10 cellular contexts compared by ENCODE assay signal in the genomic region with DNA sequence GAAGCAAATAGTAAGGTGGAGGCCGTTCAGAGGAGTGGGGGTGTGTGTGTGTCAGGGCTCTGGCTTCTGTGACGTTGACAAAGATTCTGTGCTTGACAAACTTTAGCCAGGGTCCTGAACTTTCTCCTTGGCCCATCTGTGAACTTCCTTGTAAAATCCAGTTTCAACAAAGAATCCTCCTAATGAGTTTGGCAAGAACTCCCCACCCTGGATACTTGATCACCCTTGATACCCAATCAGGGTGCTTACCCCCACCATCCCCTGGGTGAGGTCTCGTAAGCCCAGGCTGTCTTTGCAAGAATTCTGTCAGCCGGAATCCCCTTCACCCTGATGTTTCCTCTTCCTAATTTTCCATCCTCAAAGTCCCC. TPM values are rescaled to one million over a fixed set of nuclear protein-coding genes. Genes with fewer than 3 reads are reported as not detected.
DNase-seq lines count a peak whose midpoint lies in the region; ATAC-seq and TF ChIP-seq lines count a peak whose summit lies in the region.
"Had no signal": no experiment of that assay in that cellular context is flagged by ENCODE, and none has a peak within 500 bp of the region (broad histone marks: within the 10 kb centered on the region; RNA-seq: fewer than 3 reads in every experiment).

No MANE protein-coding gene starts in this region.

- H3K27me3 Mint-ChIP-seq in natural killer cell (ENCODE audit: low read depth in 2 of 2): peaks cover 0 to 3% of the 10 kb centered on the region in 2 donors

- no peaks in the 10 kb centered on the region for H3K27me3 ChIP-seq in left ventricle myocardium inferior (ENCODE audit: low read depth)
- no peaks in the 10 kb centered on the region for H3K27me3 ChIP-seq in adrenal gland
- no peaks in the 10 kb centered on the region for H3K27me3 ChIP-seq in uterus

- no peak for DNase-seq in left ventricle myocardium inferior
- DNase-seq in left ventricle myocardium superior: no peak
- DNase-seq in adrenal gland: peak in 4 of 7 donors; percentile 34 to 64 (median 42)
- no peak for DNase-seq in natural killer cell
- DNase-seq in uterus: peak; percentile 14 to 15
- DNase-seq in GM20000 (ENCODE audit: low spot score): no peak
- DNase-seq in DMS114 treated with DMSO at 0.1 percent for 48 hours (lab: John Stamatoyannopoulos, UW; ENCODE audit: unreplicated experiment): no peak
- DNase-seq in GM19238 (ENCODE audit: insufficient read length, low spot score): no peak
- DNase-seq: NCI-H1436 had no signal

- H3K4me3 Mint-ChIP-seq in natural killer cell: no peak overlapping the region
- H3K4me3 Mint-ChIP-seq: GM23338 had no signal

- ATAC-seq in left ventricle myocardium superior (no peak), natural killer cell (no peak)
- ATAC-seq: GM23338 had no signal

- whole genome bisulfite sequencing in adrenal gland, 4 donors: 17 to 20% (median 19%) methylated on average over 4 of the region's 4 CpGs

- H3K9me3 ChIP-seq in left ventricle myocardium inferior (replicated peaks) (peaks cover 12% of the 10 kb centered on the region), adrenal gland (replicated peaks in 1 of 3) (peaks cover 0 to 4% (median 0%) of the 10 kb centered on the region in 3 donors), uterus (peaks cover 0 to 5% of the 10 kb centered on the region in 2 donors)

- H3K27ac Mint-ChIP-seq in natural killer cell: peak overlapping the region; percentile 91 to 92
- H3K27ac Mint-ChIP-seq: GM23338 had no signal

- H3K36me3 ChIP-seq in left ventricle myocardium inferior (no peaks in the 10 kb centered on the region), adrenal gland (replicated peaks in 1 of 2) (no peaks in the 10 kb centered on the region), uterus (no peaks in the 10 kb centered on the region)

- no peak overlapping the region for H3K4me3 ChIP-seq in left ventricle myocardium inferior
- H3K4me3 ChIP-seq in adrenal gland: no peak overlapping the region
- no peak overlapping the region for H3K4me3 ChIP-seq in uterus
- H3K4me3 ChIP-seq: GM23338 had no signal

- peak overlapping the region; percentile 97 for H3K27ac ChIP-seq in left ventricle myocardium inferior (replicated peaks)
- H3K27ac ChIP-seq in adrenal gland: peak overlapping the region in 4 of 5 donors; percentile 26 to 98 (median 92)
- H3K27ac ChIP-seq in uterus: peak overlapping the region; percentile 63 to 98

- H3K4me1 Mint-ChIP-seq in natural killer cell: peaks cover 22 to 41% of the 10 kb centered on the region in 2 donors

- intact Hi-C loops in left ventricle myocardium inferior (cut with micrococcal nuclease): no loop called here
- intact Hi-C loops in left ventricle myocardium superior (cut with micrococcal nuclease): no loop called here
- intact Hi-C loops in adrenal gland (cut with DNase I): no loop called here
- intact Hi-C loops in natural killer cell (cut with micrococcal nuclease): no loop called here
- intact Hi-C loops in uterus (cut with DNase I; ENCODE audit: low total_unique reads): no loop called here

- TF ChIP-seq POLR2A in adrenal gland (IDR thresholded peaks at IDR 0.05) (no peak), uterus (IDR thresholded peaks at IDR 0.05) (no peak)

- H3K9me3 Mint-ChIP-seq in natural killer cell: no peaks in the 10 kb centered on the region
- H3K9me3 Mint-ChIP-seq: GM23338 had no signal

- H3K4me1 ChIP-seq in left ventricle myocardium inferior (peaks cover 49% of the 10 kb centered on the region), adrenal gland (replicated peaks in 1 of 2) (peaks cover 30 to 41% of the 10 kb centered on the region in 2 donors), uterus (peaks cover 0 to 11% of the 10 kb centered on the region in 2 donors)

- no peak for TF ChIP-seq CTCF in left ventricle myocardium inferior (IDR thresholded peaks at IDR 0.05; ENCODE audit: borderline replicate concordance)
- TF ChIP-seq CTCF in adrenal gland (IDR thresholded peaks at IDR 0.05): no peak
- TF ChIP-seq CTCF in natural killer cell (IDR thresholded peaks at IDR 0.05): no peak
- no peak for TF ChIP-seq CTCF in uterus (IDR thresholded peaks at IDR 0.05)
- TF ChIP-seq CTCF in GM20000 (IDR thresholded peaks at IDR 0.05; ENCODE audit: extremely low read depth, missing control alignments): no peak

- no peaks in the 10 kb centered on the region for H3K36me3 Mint-ChIP-seq in natural killer cell

RNA-seq across cellular contexts. Expression of a gene that starts 3.0 kb away (rescaled TPM):
- total RNA-seq in left ventricle myocardium inferior: 35.8 TPM
- total RNA-seq in left ventricle myocardium superior: 22.4 TPM
- total RNA-seq in adrenal gland: 10 to 100 TPM; 29.7 to 75.0 (median 39.2) TPM
- 10 to 100 TPM; 10.7 to 69.1 (median 68.4) TPM for polyA plus RNA-seq in adrenal gland
- total RNA-seq in natural killer cell: 10 to 100 TPM; 30.7 to 49.1 (median 42.6) TPM
- 10 to 100 TPM; 23.7 to 71.4 (median 40.9) TPM for total RNA-seq in uterus

RNA-seq across cellular contexts. Expression of a gene that starts 34.6 kb away (rescaled TPM):
- total RNA-seq in left ventricle myocardium inferior (0.60 TPM), left ventricle myocardium superior (0.87 TPM), adrenal gland (1 to 10 TPM; 1.4 to 4.9 (median 3.3) TPM), natural killer cell (1 to 10 TPM; 1.2 to 2.1 (median 1.8) TPM), uterus (10 to 100 TPM in 3 of 4 donors, 1 to 10 TPM in 1; 9.3 to 52.7 (median 14.7) TPM)
- polyA plus RNA-seq in adrenal gland: 1 to 10 TPM in 2 of 3 donors, under 1 TPM in 1; 0.60 to 1.7 (median 1.1) TPM

RNA-seq across cellular contexts. Expression of a gene that starts 41.0 kb away (rescaled TPM):
- 53.7 TPM for total RNA-seq in left ventricle myocardium inferior
- 46.8 TPM for total RNA-seq in left ventricle myocardium superior
- total RNA-seq in adrenal gland: 100 to 1,000 TPM; 122 to 339 (median 181) TPM
- 100 to 1,000 TPM in 2 of 3 donors, 10 to 100 TPM in 1; 31.1 to 135 (median 101) TPM for polyA plus RNA-seq in adrenal gland
- 100 to 1,000 TPM in 1 of 3 donors, 10 to 100 TPM in 2; 87.3 to 121 (median 93.8) TPM for total RNA-seq in natural killer cell
- total RNA-seq in uterus: 10 to 100 TPM; 20.6 to 87.4 (median 44.2) TPM

Comparison
In these comparisons a context has a peak if more than half of its experiments do, and no peak if none do; other contexts are left out.
1. DNase-seq: peak in adrenal gland (4 of 7) and uterus (2 of 2); none in left ventricle myocardium inferior (single experiment), left ventricle myocardium superior (single experiment), natural killer cell (single experiment), GM20000 (single experiment), DMS114 treated with DMSO at 0.1 percent for 48 hours (single experiment) and GM19238 (single experiment).
2. Peak in every context shown above with its lines, with median percentiles within 50 percentile points of each other: H3K27ac ChIP-seq.